In the genomic region with DNA sequence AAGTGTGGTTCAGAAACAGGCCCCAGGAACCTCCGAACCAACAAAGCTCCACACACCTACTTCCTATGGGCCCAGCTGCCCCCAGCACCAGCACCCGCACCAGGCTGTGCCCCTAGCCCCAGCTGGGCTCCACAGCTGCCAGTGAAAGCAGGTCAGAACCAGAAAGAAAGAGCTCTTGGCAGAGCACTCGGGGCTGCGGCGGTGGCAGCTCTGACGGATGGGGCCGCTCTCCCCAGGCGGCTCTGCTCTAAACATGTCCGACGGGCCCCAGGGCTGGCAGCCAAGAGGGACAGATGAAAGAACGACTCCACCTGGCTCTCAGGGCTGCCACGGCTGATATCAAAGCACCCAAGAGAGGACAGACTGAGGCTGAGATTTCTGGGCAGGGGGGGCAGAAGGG, we compare ENCODE assay signal across 9 cellular contexts. TPM values are rescaled to one million over a fixed set of nuclear protein-coding genes. Genes with fewer than 3 reads are reported as not detected.
DNase-seq lines count a peak whose midpoint lies in the region; ATAC-seq and TF ChIP-seq lines count a peak whose summit lies in the region.
"Had no signal": no experiment of that assay in that cellular context is flagged by ENCODE, and none has a peak within 500 bp of the region (broad histone marks: within the 10 kb centered on the region; RNA-seq: fewer than 3 reads in every experiment).

No MANE protein-coding gene starts in this region.

- peak overlapping the region in 3 of 4 donors; percentile 28 to 46 (median 37) for H3K4me3 ChIP-seq in sigmoid colon
- H3K4me3 ChIP-seq: K562 had no signal

- peaks cover 0 to 14% (median 9%) of the 10 kb centered on the region in 4 donors for H3K4me1 ChIP-seq in sigmoid colon

- TF ChIP-seq POLR2A in sigmoid colon (IDR thresholded peaks at IDR 0.05): no peak

- no peak for ATAC-seq in HG02870 (IDR thresholded peaks at IDR 0.05; ENCODE audit: unreplicated experiment)

- POLR2A ChIA-PET in RWPE1 (lab: Yijun Ruan, JAX; ENCODE audit: low non-redundant PET): no interaction called here

- CTCF ChIA-PET in RWPE1 (lab: Yijun Ruan, JAX): interaction anchor here (0.6 to 1.2 kb wide), 2 partner anchors 93 to 94 kb away, joined by 3 to 5 read pairs; no protein-coding TSS in a partner anchor

- WGBS in sigmoid colon, 2 donors: 45 to 76% methylated on average over 12 of the region's 12 CpGs

- no peak for TF ChIP-seq CTCF in RWPE1 (conservative IDR thresholded peaks at IDR 0.05; ENCODE audit: low read depth)
- TF ChIP-seq CTCF in sigmoid colon (IDR thresholded peaks at IDR 0.05): no peak

- no peak for DNase-seq in RWPE1 (ENCODE audit: low spot score)
- no peak for DNase-seq in sigmoid colon
- DNase-seq in activated CD4-positive, alpha-beta T cell treated with anti-CD3 and anti-CD28 coated beads for 4 hours: no peak
- no peak for DNase-seq in UCSD-AML1 (lab: John Stamatoyannopoulos, UW; ENCODE audit: unreplicated experiment)
- DNase-seq in HUDEP-2 (lab: John Stamatoyannopoulos, UW; ENCODE audit: unreplicated experiment in 76 of 76): no peak

- H3K36me3 ChIP-seq in sigmoid colon: no peaks in the 10 kb centered on the region

- no peak for TF ChIP-seq RAD21 in Ishikawa (IDR thresholded peaks at IDR 0.05; ENCODE audit: low read depth)

- H3K9me3 ChIP-seq in sigmoid colon: no peaks in the 10 kb centered on the region

- H3K27me3 ChIP-seq in layer of hippocampus (ENCODE audit: control insufficient read depth, insufficient read depth, low read length) (no peaks in the 10 kb centered on the region), sigmoid colon (no peaks in the 10 kb centered on the region)

- H3K27ac ChIP-seq in RWPE1: peak overlapping the region; percentile 87
- H3K27ac ChIP-seq in layer of hippocampus (ENCODE audit: low read depth, low read length): peak overlapping the region; percentile 71
- H3K27ac ChIP-seq in sigmoid colon: peak overlapping the region in 3 of 4 donors; percentile 12 to 42 (median 35)

- no peak for TF ChIP-seq EP300 in Ishikawa (IDR thresholded peaks at IDR 0.05; ENCODE audit: borderline replicate concordance)
- TF ChIP-seq EP300 in sigmoid colon (IDR thresholded peaks at IDR 0.05): no peak

- intact Hi-C loops in sigmoid colon (cut with DNase I): loop anchor here (2.0 to 5.0 kb wide), 2 partner anchors 26 to 40 kb away; a partner anchor contains a TSS

TF ChIP-seq in Ishikawa, 13 proteins besides CTCF, POLR2A, EP300 and RAD21:
- no peak for TF ChIP-seq TEAD4 (IDR thresholded peaks at IDR 0.05)
- TF ChIP-seq EGR1 (IDR thresholded peaks at IDR 0.05): no peak
- TF ChIP-seq TAF1 (IDR thresholded peaks at IDR 0.05; ENCODE audit: low read depth): no peak
- 0 out of 2 replicates have a peak, but pooled peaks have one; percentile 2 for TF ChIP-seq TCF12 (IDR thresholded peaks at IDR 0.05; ENCODE audit: low read depth)
- peak; percentile 32 for TF ChIP-seq NFIC (IDR thresholded peaks at IDR 0.05)
TF ChIP-seq in Ishikawa: peak in this region for 2.

RNA-seq across cellular contexts. Expression of a gene that starts 25.7 kb away (rescaled TPM):
- 1 to 10 TPM; 4.2 to 6.8 (median 4.4) TPM for total RNA-seq in sigmoid colon
- 10 to 100 TPM in 1 of 3 donors, 1 to 10 TPM in 2; 4.2 to 32.2 (median 8.3) TPM for polyA plus RNA-seq in sigmoid colon

RNA-seq across cellular contexts. Expression of a gene that starts 39.3 kb away (rescaled TPM):
- total RNA-seq in sigmoid colon: 10 to 100 TPM in 1 of 4 donors, 1 to 10 TPM in 3; 6.1 to 23.0 (median 9.1) TPM
- polyA plus RNA-seq in sigmoid colon: 10 to 100 TPM in 1 of 3 donors, 1 to 10 TPM in 2; 7.8 to 21.8 (median 8.3) TPM

Comparison
In these comparisons a context has a peak if more than half of its experiments do, and no peak if none do; other contexts are left out.
1. H3K27ac ChIP-seq: peak in every context shown above with its lines; median percentile 87 in RWPE1; 71 in layer of hippocampus; 35 in sigmoid colon.